26 cellular contexts compared by ENCODE assay signal in genomic region chr1:225544283-225544682, GRCh38.
DNase-seq lines count a peak whose midpoint lies in the region; ATAC-seq and TF ChIP-seq lines count a peak whose summit lies in the region.
"Had no signal": no experiment of that assay in that cellular context is flagged by ENCODE, and none has a peak within 500 bp of the region (broad histone marks: within the 10 kb centered on the region; RNA-seq: fewer than 3 reads in every experiment).

No MANE protein-coding gene starts in this region.

- peak overlapping the region in 1 of 5 experiments; percentile 49 for H3K4me3 Mint-ChIP-seq in brain
- H3K4me3 Mint-ChIP-seq: activated CD4-positive, alpha-beta memory T cell treated with anti-CD3 and anti-CD28 coated beads for 36 hours; activated naive CD4-positive, alpha-beta T cell treated with anti-CD3 and anti-CD28 coated beads for 36 hours; natural killer cell had no signal

- H3K9me3 Mint-ChIP-seq in brain: no peaks in the 10 kb centered on the region
- H3K9me3 Mint-ChIP-seq: activated CD4-positive, alpha-beta memory T cell treated with anti-CD3 and anti-CD28 coated beads for 36 hours; activated naive CD4-positive, alpha-beta T cell treated with anti-CD3 and anti-CD28 coated beads for 36 hours; natural killer cell had no signal

- no peaks in the 10 kb centered on the region for H3K27me3 ChIP-seq in neural cell (ENCODE audit: insufficient read depth, low read depth, low read length)
- H3K27me3 ChIP-seq: hepatocyte, SJSA1 had no signal

- H3K4me1 Mint-ChIP-seq in brain: peaks cover 92% of the 10 kb centered on the region

- no peak for TF ChIP-seq RAD21 in neural cell (conservative IDR thresholded peaks at IDR 0.05)

- no peaks in the 10 kb centered on the region for H3K9me3 ChIP-seq in neural cell (ENCODE audit: low read length)
- H3K9me3 ChIP-seq: lower lobe of right lung, SJSA1 had no signal

- peak overlapping the region in 4 of 5 experiments; percentile 44 to 92 (median 80) for H3K27ac Mint-ChIP-seq in brain
- H3K27ac Mint-ChIP-seq: activated CD4-positive, alpha-beta memory T cell treated with anti-CD3 and anti-CD28 coated beads for 36 hours; activated naive CD4-positive, alpha-beta T cell treated with anti-CD3 and anti-CD28 coated beads for 36 hours; natural killer cell had no signal

- DNase-seq in DMS53 (lab: John Stamatoyannopoulos, UW) (peak; percentile 9), DMS53 treated with DMSO at 0.1 percent for 48 hours (lab: John Stamatoyannopoulos, UW; ENCODE audit: unreplicated experiment) (no peak), NCI-H748 (lab: John Stamatoyannopoulos, UW; ENCODE audit: unreplicated experiment) (peak; percentile 3), NCI-H2107 treated with DMSO at 0.1 percent for 48 hours (lab: John Stamatoyannopoulos, UW; ENCODE audit: unreplicated experiment) (no peak), amniotic stem cell (lab: John Stamatoyannopoulos, UW) (no peak)
- DNase-seq: 8988T; activated CD4-positive, alpha-beta memory T cell treated with anti-CD3 and anti-CD28 coated beads for 36 hours; activated CD4-positive, CD25-positive, alpha-beta regulatory T cell treated with anti-CD3 and anti-CD28 coated beads, Interleukin-2, amount 50 U/mL, for 72 hours; activated naive CD4-positive, alpha-beta T cell treated with anti-CD3 and anti-CD28 coated beads for 36 hours; DMS79 treated with DMSO at 0.1 percent for 48 hours; GDM1; IMR-90; kidney glomerular epithelial cell; lower lobe of right lung; natural killer cell; NCI-H1092; NCI-H187; NCI-H2171 treated with DMSO at 0.1 percent for 48 hours; NCI-H524; stimulated activated naive CD4-positive, alpha-beta T cell treated with Interleukin-2 at 50 U/mL for 16 hours had no signal

- peaks cover 20% of the 10 kb centered on the region for H3F3A ChIP-seq in neural cell (ENCODE audit: insufficient read depth, low read length, poor library complexity, severe bottlenecking)

- no peak for TF ChIP-seq EP300 in neural cell (conservative IDR thresholded peaks at IDR 0.05; ENCODE audit: poor library complexity, severe bottlenecking)

- H3K4me3 ChIP-seq in neural cell (ENCODE audit: low read length): peak overlapping the region; percentile 56
- H3K4me3 ChIP-seq: hepatocyte, lower lobe of right lung, SJSA1, skin epidermis had no signal

- H3K4me2 ChIP-seq in neural cell (ENCODE audit: low read length): peak overlapping the region; percentile 76
- H3K4me2 ChIP-seq: hepatocyte had no signal

- ATAC-seq in GM18519 (IDR thresholded peaks at IDR 0.05; ENCODE audit: low FRiP score, unreplicated experiment): no peak
- ATAC-seq: lower lobe of right lung, natural killer cell had no signal

- no peaks in the 10 kb centered on the region for H3K9me2 ChIP-seq in neural cell (ENCODE audit: insufficient read depth, low read length)

- H3K36me3 Mint-ChIP-seq in brain: peaks cover 15% of the 10 kb centered on the region
- H3K36me3 Mint-ChIP-seq: activated CD4-positive, alpha-beta memory T cell treated with anti-CD3 and anti-CD28 coated beads for 36 hours; natural killer cell had no signal

- peak overlapping the region; percentile 68 for H3K27ac ChIP-seq in neural cell (ENCODE audit: low read length)
- H3K27ac ChIP-seq: hepatocyte, lower lobe of right lung, SJSA1, skin epidermis had no signal

- H3K79me2 ChIP-seq in neural cell (replicated peaks; ENCODE audit: insufficient read depth, low read length): peaks cover 37% of the 10 kb centered on the region

- TF ChIP-seq CTCF in brain (conservative IDR thresholded peaks at IDR 0.05) (no peak), neural cell (IDR thresholded peaks at IDR 0.05; ENCODE audit: poor library complexity, severe bottlenecking) (no peak)

- H3K9ac ChIP-seq in neural cell (ENCODE audit: low read length): peak overlapping the region; percentile 36

- no peaks in the 10 kb centered on the region for H3K27me3 Mint-ChIP-seq in brain

- no peak overlapping the region for H2AFZ ChIP-seq in neural cell (ENCODE audit: low read depth, low read length)
- H2AFZ ChIP-seq: hepatocyte had no signal

- H3K36me3 ChIP-seq in neural cell (ENCODE audit: insufficient read depth, low read length): no peaks in the 10 kb centered on the region
- H3K36me3 ChIP-seq: lower lobe of right lung had no signal

- no peaks in the 10 kb centered on the region for H4K20me1 ChIP-seq in neural cell (ENCODE audit: insufficient read depth)

TF ChIP-seq in neural cell, 6 proteins besides CTCF, POLR2A, EP300 and RAD21:
- TF ChIP-seq TAF1 (IDR thresholded peaks at IDR 0.05; ENCODE audit: low read depth) (no peak), REST (IDR thresholded peaks at IDR 0.05; ENCODE audit: borderline replicate concordance) (no peak), MXI1 (conservative IDR thresholded peaks at IDR 0.05; ENCODE audit: poor library complexity, severe bottlenecking) (no peak), POLR2AphosphoS5 (IDR thresholded peaks at IDR 0.05) (no peak), EZH2 (IDR thresholded peaks at IDR 0.05; ENCODE audit: borderline replicate concordance, insufficient read depth, low read length, poor library complexity, severe bottlenecking) (no peak), SMC3 (conservative IDR thresholded peaks at IDR 0.05; ENCODE audit: poor library complexity) (no peak)

Comparison
In these comparisons a context has a peak if more than half of its experiments do, and no peak if none do; other contexts are left out.
1. DNase-seq: peak in DMS53 (single experiment) and NCI-H748 (single experiment); none in DMS53 treated with DMSO at 0.1 percent for 48 hours (single experiment), NCI-H2107 treated with DMSO at 0.1 percent for 48 hours (single experiment) and amniotic stem cell (single experiment).